In genomic region chr5:28808967-28809810, GRCh38 we compare ENCODE assay signal across 1 cellular context.
TF ChIP-seq lines count a peak whose summit lies in the region.

No MANE protein-coding gene starts in this region.

TF ChIP-seq in K562, 482 proteins besides CTCF, POLR2A, EP300 and RAD21 (continued from another document and continues in another):
- TF ChIP-seq UBTF (IDR thresholded peaks at IDR 0.05; ENCODE audit: borderline replicate concordance in 1 of 2, low read depth in 2 of 2, low read length in 2 of 2) (peak in 1 of 2 experiments; percentile 84; a peak in 3 of 4 replicates), NFIC (IDR thresholded peaks at IDR 0.05) (0 out of 2 replicates have a peak, but pooled peaks have one; percentile 16), EP400 (IDR thresholded peaks at IDR 0.05) (peak; percentile 77), MCM2 (IDR thresholded peaks at IDR 0.05; ENCODE audit: low read depth) (no peak), CBX3 (IDR thresholded peaks at IDR 0.05; ENCODE audit: borderline replicate concordance in 1 of 2, low read length in 2 of 2) (no peak), XRCC4 (IDR thresholded peaks at IDR 0.05; ENCODE audit: extremely low read depth, insufficient read depth, insufficient read length) (no peak), OTX1 (CRISPR knock-in tag; IDR thresholded peaks at IDR 0.05) (peak; percentile 70), ZZZ3 (IDR thresholded peaks at IDR 0.05) (peak; percentile 81), KLF16 (IDR thresholded peaks at IDR 0.05) (no peak), MLX (CRISPR knock-in tag; conservative IDR thresholded peaks at IDR 0.05) (no peak), ZNF197 (CRISPR knock-in tag; IDR thresholded peaks at IDR 0.05; ENCODE audit: low read depth) (0 out of 2 replicates have a peak, but pooled peaks have one; percentile 60), BCL6 (CRISPR knock-in tag; IDR thresholded peaks at IDR 0.05) (peak; percentile 43; the same call in 1 of the 2 replicates), ERF (CRISPR knock-in tag; IDR thresholded peaks at IDR 0.05) (peak; percentile 98), ZNF639 (CRISPR knock-in tag; conservative IDR thresholded peaks at IDR 0.05 in 1 of 2, IDR thresholded peaks at IDR 0.05 in 1 of 2) (peak in 1 of 2 experiments; percentile 92; a peak in 2 of 4 replicates), NR2F6 (CRISPR knock-in tag; IDR thresholded peaks at IDR 0.05) (no peak), HCFC1 (IDR thresholded peaks at IDR 0.05; ENCODE audit: low read depth, low read length) (peak; percentile 51; the same call in 1 of the 2 replicates), E2F8 (IDR thresholded peaks at IDR 0.05; ENCODE audit: low read depth, partially characterized antibody) (peak; percentile 45), NR2C1 (IDR thresholded peaks at IDR 0.05) (no peak), NR2C1 (tag; IDR thresholded peaks at IDR 0.05) (peak; percentile 76), KLF6 (CRISPR knock-in tag; IDR thresholded peaks at IDR 0.05; ENCODE audit: borderline replicate concordance) (peak; percentile 81; the same call in 1 of the 2 replicates), ZNF740 (CRISPR knock-in tag; IDR thresholded peaks at IDR 0.05) (no peak), ZNF740 (tag; IDR thresholded peaks at IDR 0.05) (0 out of 4 replicates have a peak, but pooled peaks of 1 of the 2 experiments have one; percentile 48), ZNF239 (CRISPR knock-in tag; IDR thresholded peaks at IDR 0.05) (peak; percentile 53; the same call in 1 of the 2 replicates), TCFL5 (CRISPR knock-in tag; conservative IDR thresholded peaks at IDR 0.05) (0 out of 2 replicates have a peak, but pooled peaks have one; percentile 51), ZNF589 (CRISPR knock-in tag; IDR thresholded peaks at IDR 0.05; ENCODE audit: low read depth) (peak; percentile 60; the same call in 1 of the 2 replicates), PYGO2 (tag; IDR thresholded peaks at IDR 0.05) (no peak), HNRNPLL (IDR thresholded peaks at IDR 0.05; ENCODE audit: low read depth, low read length, poor library complexity, severe bottlenecking) (peak; percentile 62), ZSCAN29 (IDR thresholded peaks at IDR 0.05) (peak; percentile 41; the same call in 1 of the 2 replicates), KDM2B (CRISPR knock-in tag; IDR thresholded peaks at IDR 0.05) (no peak), NRF1 (conservative IDR thresholded peaks at IDR 0.05 in 1 of 2, IDR thresholded peaks at IDR 0.05 in 1 of 2) (peak; percentile 96 to 97), ZKSCAN1 (IDR thresholded peaks at IDR 0.05; ENCODE audit: low read depth, low read length) (0 out of 2 replicates have a peak, but pooled peaks have one; percentile 17), SOX6 (IDR thresholded peaks at IDR 0.05) (0 out of 2 replicates have a peak, but pooled peaks have one; percentile 21), ZC3H4 (CRISPR knock-in tag; IDR thresholded peaks at IDR 0.05; ENCODE audit: borderline replicate concordance) (no peak; the same call in 1 of the 2 replicates), HBP1 (CRISPR knock-in tag; IDR thresholded peaks at IDR 0.05) (0 out of 2 replicates have a peak, but pooled peaks have one; percentile 33), ZNF134 (CRISPR knock-in tag; conservative IDR thresholded peaks at IDR 0.05) (peak; percentile 70), FOXK2 (conservative IDR thresholded peaks at IDR 0.05 in 1 of 2, IDR thresholded peaks at IDR 0.05 in 1 of 2; ENCODE audit: low read depth in 2 of 2) (peak; percentile 45 to 49; a peak in 2 of 4 replicates), GATA2 (CRISPR knock-in tag; IDR thresholded peaks at IDR 0.05) (no peak), SMARCC2 (IDR thresholded peaks at IDR 0.05; ENCODE audit: low read depth) (no peak), ZNF668 (CRISPR knock-in tag; IDR thresholded peaks at IDR 0.05) (peak; percentile 57; the same call in 1 of the 2 replicates)
- TF ChIP-seq, protein P1, sequence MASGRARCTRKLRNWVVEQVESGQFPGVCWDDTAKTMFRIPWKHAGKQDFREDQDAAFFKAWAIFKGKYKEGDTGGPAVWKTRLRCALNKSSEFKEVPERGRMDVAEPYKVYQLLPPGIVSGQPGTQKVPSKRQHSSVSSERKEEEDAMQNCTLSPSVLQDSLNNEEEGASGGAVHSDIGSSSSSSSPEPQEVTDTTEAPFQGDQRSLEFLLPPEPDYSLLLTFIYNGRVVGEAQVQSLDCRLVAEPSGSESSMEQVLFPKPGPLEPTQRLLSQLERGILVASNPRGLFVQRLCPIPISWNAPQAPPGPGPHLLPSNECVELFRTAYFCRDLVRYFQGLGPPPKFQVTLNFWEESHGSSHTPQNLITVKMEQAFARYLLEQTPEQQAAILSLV (tag; IDR thresholded peaks at IDR 0.05) = peak; percentile 47
- TF ChIP-seq, protein P2, sequence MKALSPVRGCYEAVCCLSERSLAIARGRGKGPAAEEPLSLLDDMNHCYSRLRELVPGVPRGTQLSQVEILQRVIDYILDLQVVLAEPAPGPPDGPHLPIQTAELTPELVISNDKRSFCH (CRISPR knock-in tag; IDR thresholded peaks at IDR 0.05) = no peak
- TF ChIP-seq, protein P2 (tag; IDR thresholded peaks at IDR 0.05) = peak; percentile 97
- TF ChIP-seq, protein P3, sequence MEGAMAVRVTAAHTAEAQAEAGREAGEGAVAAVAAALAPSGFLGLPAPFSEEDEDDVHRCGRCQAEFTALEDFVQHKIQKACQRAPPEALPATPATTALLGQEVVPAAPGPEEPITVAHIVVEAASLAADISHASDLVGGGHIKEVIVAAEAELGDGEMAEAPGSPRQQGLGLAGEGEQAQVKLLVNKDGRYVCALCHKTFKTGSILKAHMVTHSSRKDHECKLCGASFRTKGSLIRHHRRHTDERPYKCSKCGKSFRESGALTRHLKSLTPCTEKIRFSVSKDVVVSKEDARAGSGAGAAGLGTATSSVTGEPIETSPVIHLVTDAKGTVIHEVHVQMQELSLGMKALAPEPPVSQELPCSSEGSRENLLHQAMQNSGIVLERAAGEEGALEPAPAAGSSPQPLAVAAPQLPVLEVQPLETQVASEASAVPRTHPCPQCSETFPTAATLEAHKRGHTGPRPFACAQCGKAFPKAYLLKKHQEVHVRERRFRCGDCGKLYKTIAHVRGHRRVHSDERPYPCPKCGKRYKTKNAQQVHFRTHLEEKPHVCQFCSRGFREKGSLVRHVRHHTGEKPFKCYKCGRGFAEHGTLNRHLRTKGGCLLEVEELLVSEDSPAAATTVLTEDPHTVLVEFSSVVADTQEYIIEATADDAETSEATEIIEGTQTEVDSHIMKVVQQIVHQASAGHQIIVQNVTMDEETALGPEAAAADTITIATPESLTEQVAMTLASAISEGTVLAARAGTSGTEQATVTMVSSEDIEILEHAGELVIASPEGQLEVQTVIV (CRISPR knock-in tag; IDR thresholded peaks at IDR 0.05; ENCODE audit: borderline replicate concordance) = no peak
- TF ChIP-seq, protein P4, sequence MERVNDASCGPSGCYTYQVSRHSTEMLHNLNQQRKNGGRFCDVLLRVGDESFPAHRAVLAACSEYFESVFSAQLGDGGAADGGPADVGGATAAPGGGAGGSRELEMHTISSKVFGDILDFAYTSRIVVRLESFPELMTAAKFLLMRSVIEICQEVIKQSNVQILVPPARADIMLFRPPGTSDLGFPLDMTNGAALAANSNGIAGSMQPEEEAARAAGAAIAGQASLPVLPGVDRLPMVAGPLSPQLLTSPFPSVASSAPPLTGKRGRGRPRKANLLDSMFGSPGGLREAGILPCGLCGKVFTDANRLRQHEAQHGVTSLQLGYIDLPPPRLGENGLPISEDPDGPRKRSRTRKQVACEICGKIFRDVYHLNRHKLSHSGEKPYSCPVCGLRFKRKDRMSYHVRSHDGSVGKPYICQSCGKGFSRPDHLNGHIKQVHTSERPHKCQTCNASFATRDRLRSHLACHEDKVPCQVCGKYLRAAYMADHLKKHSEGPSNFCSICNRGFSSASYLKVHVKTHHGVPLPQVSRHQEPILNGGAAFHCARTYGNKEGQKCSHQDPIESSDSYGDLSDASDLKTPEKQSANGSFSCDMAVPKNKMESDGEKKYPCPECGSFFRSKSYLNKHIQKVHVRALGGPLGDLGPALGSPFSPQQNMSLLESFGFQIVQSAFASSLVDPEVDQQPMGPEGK (CRISPR knock-in tag; IDR thresholded peaks at IDR 0.05; ENCODE audit: borderline replicate concordance) = no peak
- TF ChIP-seq, protein P5, sequence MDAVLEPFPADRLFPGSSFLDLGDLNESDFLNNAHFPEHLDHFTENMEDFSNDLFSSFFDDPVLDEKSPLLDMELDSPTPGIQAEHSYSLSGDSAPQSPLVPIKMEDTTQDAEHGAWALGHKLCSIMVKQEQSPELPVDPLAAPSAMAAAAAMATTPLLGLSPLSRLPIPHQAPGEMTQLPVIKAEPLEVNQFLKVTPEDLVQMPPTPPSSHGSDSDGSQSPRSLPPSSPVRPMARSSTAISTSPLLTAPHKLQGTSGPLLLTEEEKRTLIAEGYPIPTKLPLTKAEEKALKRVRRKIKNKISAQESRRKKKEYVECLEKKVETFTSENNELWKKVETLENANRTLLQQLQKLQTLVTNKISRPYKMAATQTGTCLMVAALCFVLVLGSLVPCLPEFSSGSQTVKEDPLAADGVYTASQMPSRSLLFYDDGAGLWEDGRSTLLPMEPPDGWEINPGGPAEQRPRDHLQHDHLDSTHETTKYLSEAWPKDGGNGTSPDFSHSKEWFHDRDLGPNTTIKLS (IDR thresholded peaks at IDR 0.05; ENCODE audit: borderline replicate concordance, low read depth) = 0 out of 2 replicates have a peak, but pooled peaks have one; percentile 36
